2 cellular contexts compared by ENCODE assay signal in the genomic region with DNA sequence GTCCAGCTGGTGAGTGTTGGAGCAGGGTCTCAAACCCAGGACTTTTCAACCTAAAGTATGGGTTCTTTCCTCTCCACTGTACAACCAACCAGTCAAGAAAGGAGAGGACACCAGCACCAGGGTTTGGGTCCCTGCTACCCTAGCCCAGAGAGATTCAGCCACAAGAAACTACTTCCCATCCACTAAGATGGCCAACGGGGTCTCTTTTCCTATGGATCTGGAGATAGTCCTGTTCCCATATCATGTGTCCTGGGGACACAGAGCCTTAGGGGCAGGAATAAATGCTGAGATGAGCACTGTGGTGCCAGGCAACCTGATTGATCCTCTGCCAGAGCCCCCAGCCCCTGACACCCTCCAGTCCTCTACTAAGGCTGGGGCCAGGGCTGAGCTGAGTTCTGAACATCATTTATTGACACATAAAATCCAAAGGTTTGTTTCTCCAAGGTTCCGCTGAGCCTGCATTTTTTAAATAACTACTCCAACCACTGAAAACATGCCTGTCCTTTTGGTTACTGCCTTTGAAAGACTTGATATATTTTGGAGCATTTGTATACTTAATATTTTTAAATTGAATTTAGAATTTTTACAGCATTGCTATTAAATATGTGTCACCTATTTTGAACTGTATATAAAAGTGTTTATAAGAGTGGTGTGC.
TF ChIP-seq lines count a peak whose summit lies in the region.

No MANE protein-coding gene starts in this region.

TF ChIP-seq in A549, 52 proteins besides CTCF, POLR2A, EP300 and RAD21:
- no peak for TF ChIP-seq CEBPB (IDR thresholded peaks at IDR 0.05)
- no peak for TF ChIP-seq KDM5A (IDR thresholded peaks at IDR 0.05)
- TF ChIP-seq CBX8 (IDR thresholded peaks at IDR 0.05), result no peak
- peak; percentile 67 for TF ChIP-seq MAFK (IDR thresholded peaks at IDR 0.05; ENCODE audit: partially characterized antibody)

TF ChIP-seq in IMR-90, 13 proteins besides CTCF, POLR2A, EP300 and RAD21:
- TF ChIP-seq FOS (IDR thresholded peaks at IDR 0.05; ENCODE audit: low read depth, low read length) (no peak), MAFK (IDR thresholded peaks at IDR 0.05; ENCODE audit: low read depth, low read length) (peak; percentile 22; the same call in 1 of the 2 replicates)
